1 cellular context compared by ENCODE assay signal in the genomic region with DNA sequence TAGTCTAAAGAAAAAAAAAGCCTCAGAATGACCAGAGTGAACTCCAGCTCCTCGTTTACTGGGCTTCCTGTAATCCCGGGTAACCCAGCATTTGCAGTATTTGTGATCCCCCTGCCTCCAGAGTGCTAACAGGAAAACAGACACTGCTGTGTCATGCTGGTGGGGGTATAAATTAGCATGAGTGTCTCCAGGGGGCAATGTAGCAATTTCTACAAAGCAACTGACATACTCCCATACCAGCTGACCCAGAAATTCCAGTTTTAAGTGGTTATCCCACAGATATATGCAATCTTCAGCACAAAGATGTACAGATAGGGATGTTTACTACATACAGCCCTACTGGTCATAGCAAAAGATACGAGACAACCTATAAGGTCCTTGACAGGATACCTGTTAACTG.
TF ChIP-seq lines count a peak whose summit lies in the region.

No MANE protein-coding gene starts in this region.

TF ChIP-seq in WTC11, 78 proteins besides CTCF, POLR2A, EP300 and RAD21 (continued from another document):
- TF ChIP-seq, protein P1, sequence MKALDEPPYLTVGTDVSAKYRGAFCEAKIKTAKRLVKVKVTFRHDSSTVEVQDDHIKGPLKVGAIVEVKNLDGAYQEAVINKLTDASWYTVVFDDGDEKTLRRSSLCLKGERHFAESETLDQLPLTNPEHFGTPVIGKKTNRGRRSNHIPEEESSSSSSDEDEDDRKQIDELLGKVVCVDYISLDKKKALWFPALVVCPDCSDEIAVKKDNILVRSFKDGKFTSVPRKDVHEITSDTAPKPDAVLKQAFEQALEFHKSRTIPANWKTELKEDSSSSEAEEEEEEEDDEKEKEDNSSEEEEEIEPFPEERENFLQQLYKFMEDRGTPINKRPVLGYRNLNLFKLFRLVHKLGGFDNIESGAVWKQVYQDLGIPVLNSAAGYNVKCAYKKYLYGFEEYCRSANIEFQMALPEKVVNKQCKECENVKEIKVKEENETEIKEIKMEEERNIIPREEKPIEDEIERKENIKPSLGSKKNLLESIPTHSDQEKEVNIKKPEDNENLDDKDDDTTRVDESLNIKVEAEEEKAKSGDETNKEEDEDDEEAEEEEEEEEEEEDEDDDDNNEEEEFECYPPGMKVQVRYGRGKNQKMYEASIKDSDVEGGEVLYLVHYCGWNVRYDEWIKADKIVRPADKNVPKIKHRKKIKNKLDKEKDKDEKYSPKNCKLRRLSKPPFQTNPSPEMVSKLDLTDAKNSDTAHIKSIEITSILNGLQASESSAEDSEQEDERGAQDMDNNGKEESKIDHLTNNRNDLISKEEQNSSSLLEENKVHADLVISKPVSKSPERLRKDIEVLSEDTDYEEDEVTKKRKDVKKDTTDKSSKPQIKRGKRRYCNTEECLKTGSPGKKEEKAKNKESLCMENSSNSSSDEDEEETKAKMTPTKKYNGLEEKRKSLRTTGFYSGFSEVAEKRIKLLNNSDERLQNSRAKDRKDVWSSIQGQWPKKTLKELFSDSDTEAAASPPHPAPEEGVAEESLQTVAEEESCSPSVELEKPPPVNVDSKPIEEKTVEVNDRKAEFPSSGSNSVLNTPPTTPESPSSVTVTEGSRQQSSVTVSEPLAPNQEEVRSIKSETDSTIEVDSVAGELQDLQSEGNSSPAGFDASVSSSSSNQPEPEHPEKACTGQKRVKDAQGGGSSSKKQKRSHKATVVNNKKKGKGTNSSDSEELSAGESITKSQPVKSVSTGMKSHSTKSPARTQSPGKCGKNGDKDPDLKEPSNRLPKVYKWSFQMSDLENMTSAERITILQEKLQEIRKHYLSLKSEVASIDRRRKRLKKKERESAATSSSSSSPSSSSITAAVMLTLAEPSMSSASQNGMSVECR (CRISPR knock-in tag; IDR thresholded peaks at IDR 0.05; ENCODE audit: borderline replicate concordance) = no peak
- no peak for TF ChIP-seq KAT7 (CRISPR knock-in tag; IDR thresholded peaks at IDR 0.05; ENCODE audit: borderline replicate concordance)
- no peak for TF ChIP-seq E2F5 (CRISPR knock-in tag; IDR thresholded peaks at IDR 0.05)
- TF ChIP-seq ZNF219 (CRISPR knock-in tag; IDR thresholded peaks at IDR 0.05; ENCODE audit: borderline replicate concordance) = no peak
- TF ChIP-seq SMAD3 (CRISPR knock-in tag; IDR thresholded peaks at IDR 0.05; ENCODE audit: borderline replicate concordance) = no peak
- TF ChIP-seq CREM (CRISPR knock-in tag; IDR thresholded peaks at IDR 0.05) = no peak
- TF ChIP-seq, protein P2, sequence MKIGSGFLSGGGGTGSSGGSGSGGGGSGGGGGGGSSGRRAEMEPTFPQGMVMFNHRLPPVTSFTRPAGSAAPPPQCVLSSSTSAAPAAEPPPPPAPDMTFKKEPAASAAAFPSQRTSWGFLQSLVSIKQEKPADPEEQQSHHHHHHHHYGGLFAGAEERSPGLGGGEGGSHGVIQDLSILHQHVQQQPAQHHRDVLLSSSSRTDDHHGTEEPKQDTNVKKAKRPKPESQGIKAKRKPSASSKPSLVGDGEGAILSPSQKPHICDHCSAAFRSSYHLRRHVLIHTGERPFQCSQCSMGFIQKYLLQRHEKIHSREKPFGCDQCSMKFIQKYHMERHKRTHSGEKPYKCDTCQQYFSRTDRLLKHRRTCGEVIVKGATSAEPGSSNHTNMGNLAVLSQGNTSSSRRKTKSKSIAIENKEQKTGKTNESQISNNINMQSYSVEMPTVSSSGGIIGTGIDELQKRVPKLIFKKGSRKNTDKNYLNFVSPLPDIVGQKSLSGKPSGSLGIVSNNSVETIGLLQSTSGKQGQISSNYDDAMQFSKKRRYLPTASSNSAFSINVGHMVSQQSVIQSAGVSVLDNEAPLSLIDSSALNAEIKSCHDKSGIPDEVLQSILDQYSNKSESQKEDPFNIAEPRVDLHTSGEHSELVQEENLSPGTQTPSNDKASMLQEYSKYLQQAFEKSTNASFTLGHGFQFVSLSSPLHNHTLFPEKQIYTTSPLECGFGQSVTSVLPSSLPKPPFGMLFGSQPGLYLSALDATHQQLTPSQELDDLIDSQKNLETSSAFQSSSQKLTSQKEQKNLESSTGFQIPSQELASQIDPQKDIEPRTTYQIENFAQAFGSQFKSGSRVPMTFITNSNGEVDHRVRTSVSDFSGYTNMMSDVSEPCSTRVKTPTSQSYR (CRISPR knock-in tag; IDR thresholded peaks at IDR 0.05) = no peak
- TF ChIP-seq, protein P3, sequence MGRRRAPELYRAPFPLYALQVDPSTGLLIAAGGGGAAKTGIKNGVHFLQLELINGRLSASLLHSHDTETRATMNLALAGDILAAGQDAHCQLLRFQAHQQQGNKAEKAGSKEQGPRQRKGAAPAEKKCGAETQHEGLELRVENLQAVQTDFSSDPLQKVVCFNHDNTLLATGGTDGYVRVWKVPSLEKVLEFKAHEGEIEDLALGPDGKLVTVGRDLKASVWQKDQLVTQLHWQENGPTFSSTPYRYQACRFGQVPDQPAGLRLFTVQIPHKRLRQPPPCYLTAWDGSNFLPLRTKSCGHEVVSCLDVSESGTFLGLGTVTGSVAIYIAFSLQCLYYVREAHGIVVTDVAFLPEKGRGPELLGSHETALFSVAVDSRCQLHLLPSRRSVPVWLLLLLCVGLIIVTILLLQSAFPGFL (CRISPR knock-in tag; IDR thresholded peaks at IDR 0.05; ENCODE audit: borderline replicate concordance) = no peak
- TF ChIP-seq TP53 (CRISPR knock-in tag; IDR thresholded peaks at IDR 0.05) = no peak
- TF ChIP-seq TEAD1 (CRISPR knock-in tag; IDR thresholded peaks at IDR 0.05) = no peak
- TF ChIP-seq, protein P4, sequence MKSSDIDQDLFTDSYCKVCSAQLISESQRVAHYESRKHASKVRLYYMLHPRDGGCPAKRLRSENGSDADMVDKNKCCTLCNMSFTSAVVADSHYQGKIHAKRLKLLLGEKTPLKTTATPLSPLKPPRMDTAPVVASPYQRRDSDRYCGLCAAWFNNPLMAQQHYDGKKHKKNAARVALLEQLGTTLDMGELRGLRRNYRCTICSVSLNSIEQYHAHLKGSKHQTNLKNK (CRISPR knock-in tag; IDR thresholded peaks at IDR 0.05) = no peak
